In genomic region chr12:122367632-122368031, GRCh38 we compare ENCODE assay signal across 8 cellular contexts. TPM values are rescaled to one million over a fixed set of nuclear protein-coding genes. Genes with fewer than 3 reads are reported as not detected.
DNase-seq lines count a peak whose midpoint lies in the region; ATAC-seq, FAIRE-seq and TF ChIP-seq lines count a peak whose summit lies in the region.
"Not testable (repeated sequence)": the region's sequence is repeated elsewhere in the genome, so short reads cannot be mapped to it uniquely, and the experiment has no call there.

No MANE protein-coding gene starts in this region.

- not testable (repeated sequence) for H3K23ac ChIP-seq in H1 (ENCODE audit: insufficient read length)

- POLR2A ChIA-PET in A549 (lab: Yijun Ruan, JAX) (interaction anchor here (1.0 kb wide), 1 partner anchor 54 kb away, joined by 3 read pairs; no protein-coding TSS in a partner anchor), H1 (lab: Charles Lee; ENCODE audit: partially characterized antibody) (interaction anchor here (1.2 kb wide), 1 partner anchor 10 kb away, joined by 4 read pairs; no protein-coding TSS in a partner anchor)

- TF ChIP-seq POLR2A in A549 (IDR thresholded peaks at IDR 0.05; ENCODE audit: low read length); H1 (IDR thresholded peaks at IDR 0.05; ENCODE audit: control extremely low read depth in 1 of 2, low read depth in 2 of 2, low read length in 2 of 2); gastrocnemius medialis (IDR thresholded peaks at IDR 0.05): not testable (repeated sequence)

- not testable (repeated sequence) for H4K91ac ChIP-seq in H1 (replicated peaks; ENCODE audit: insufficient read length, low read length)

- H3K27me3 Mint-ChIP-seq in activated T-cell treated with anti-CD3 and anti-CD28 coated beads, Interleukin-2, amount 50 U/mL, for 24 hours = not testable (repeated sequence)

- peak overlapping the region; percentile 61; the same call in 1 of the 2 replicates for H2BK20ac ChIP-seq in H1 (ENCODE audit: low read length)

- H3K9ac ChIP-seq in HUES6 (ENCODE audit: low read length) = peak overlapping the region; percentile 10
- not testable (repeated sequence) for H3K9ac ChIP-seq in H1 (replicated peaks in 1 of 4; ENCODE audit: extremely low read depth in 1 of 4, low read depth in 3 of 4, low read length in 3 of 4)

- H2BK12ac ChIP-seq in H1 (ENCODE audit: low read depth, low read length) = 0 out of 2 replicates have a peak overlapping the region, but pooled peaks have one; percentile 90

- H3K4ac ChIP-seq in H1 (replicated peaks; ENCODE audit: insufficient read length, low read depth, low read length) = not testable (repeated sequence)

- H2BK5ac ChIP-seq in H1 (ENCODE audit: low read depth, low read length) = peak overlapping the region; percentile 55

- H3K4me1 Mint-ChIP-seq in activated T-cell treated with anti-CD3 and anti-CD28 coated beads, Interleukin-2, amount 50 U/mL, for 24 hours (ENCODE audit: low read depth) = peaks cover 20% of the 10 kb centered on the region

- H3K4me3 ChIP-seq in A549; HUES6 (ENCODE audit: low read depth, low read length); H1 (ENCODE audit: extremely low read depth in 1 of 4, insufficient read depth in 2 of 4, low read depth in 3 of 4, low read length in 4 of 4); right atrium auricular region; muscle layer of duodenum (ENCODE audit: low read depth in 1 of 2, low read length in 2 of 2); gastrocnemius medialis; tibial artery: not testable (repeated sequence)

- H4K5ac ChIP-seq in H1 (ENCODE audit: insufficient read length, low read depth, low read length) = peak overlapping the region; percentile 94

- TF ChIP-seq CTCF in A549 (IDR thresholded peaks at IDR 0.05); H1 (IDR thresholded peaks at IDR 0.05; ENCODE audit: control extremely low read depth in 1 of 3, insufficient read depth in 1 of 3, low read depth in 1 of 3, low read length in 3 of 3); right atrium auricular region (IDR thresholded peaks at IDR 0.05); gastrocnemius medialis (IDR thresholded peaks at IDR 0.05 in 4 of 5, conservative IDR thresholded peaks at IDR 0.05 in 1 of 5); tibial artery (IDR thresholded peaks at IDR 0.05): not testable (repeated sequence)

- peak overlapping the region; percentile 54 for H3K4me2 ChIP-seq in A549
- H3K4me2 ChIP-seq in H1 (ENCODE audit: insufficient read depth in 1 of 2, low read depth in 2 of 2, low read length in 2 of 2) = not testable (repeated sequence)

- not testable (repeated sequence) for H3K79me1 ChIP-seq in H1 (ENCODE audit: low read depth, low read length)

- DNase-seq in A549 (ENCODE audit: low read depth in 1 of 2, low spot score in 1 of 2); activated T-cell treated with anti-CD3 and anti-CD28 coated beads, Interleukin-2, amount 50 U/mL, for 24 hours; H1 (ENCODE audit: low read depth in 1 of 2, low spot score in 2 of 2); right atrium auricular region (ENCODE audit: low spot score); gastrocnemius medialis; tibial artery: not testable (repeated sequence)

- not testable (repeated sequence) for TF ChIP-seq EP300 in A549 (IDR thresholded peaks at IDR 0.05); H1 (IDR thresholded peaks at IDR 0.05; ENCODE audit: borderline replicate concordance in 1 of 2, low read depth in 2 of 2, low read length in 2 of 2)

- not testable (repeated sequence) for TF ChIP-seq RAD21 in A549 (conservative IDR thresholded peaks at IDR 0.05 in 1 of 2, IDR thresholded peaks at IDR 0.05 in 1 of 2); H1 (IDR thresholded peaks at IDR 0.05 in 1 of 2, conservative IDR thresholded peaks at IDR 0.05 in 1 of 2; ENCODE audit: low read depth in 2 of 2, low read length in 2 of 2)

- peaks cover 47% of the 10 kb centered on the region for H3K4me1 ChIP-seq in A549
- H3K4me1 ChIP-seq in HUES6 (ENCODE audit: control insufficient read depth, insufficient read depth, low read length) = peaks cover 14% of the 10 kb centered on the region
- H3K4me1 ChIP-seq in H1 (replicated peaks in 1 of 4; ENCODE audit: control insufficient read depth in 3 of 4, insufficient read depth in 4 of 4, low read length in 3 of 4) = not testable (repeated sequence)
- peaks cover 0 to 46% of the 10 kb centered on the region in 2 donors for H3K4me1 ChIP-seq in right atrium auricular region
- H3K4me1 ChIP-seq in muscle layer of duodenum (ENCODE audit: control insufficient read depth in 1 of 2, insufficient read depth in 2 of 2, low read length in 2 of 2) = peaks cover 0 to 40% of the 10 kb centered on the region in 2 donors
- peaks cover 79 to 94% of the 10 kb centered on the region in 2 donors for H3K4me1 ChIP-seq in gastrocnemius medialis
- peaks cover 0 to 69% (median 25%) of the 10 kb centered on the region in 4 donors for H3K4me1 ChIP-seq in tibial artery

- not testable (repeated sequence) for H2BK15ac ChIP-seq in H1 (ENCODE audit: low read length)

- ATAC-seq in A549, gastrocnemius medialis: not testable (repeated sequence)

- H3K9me3 ChIP-seq in A549; HUES6 (ENCODE audit: control insufficient read depth, insufficient read depth, low read depth, low read length); H1 (ENCODE audit: insufficient read depth in 2 of 2, low read depth in 1 of 2, low read length in 1 of 2); right atrium auricular region; muscle layer of duodenum (ENCODE audit: control insufficient read depth in 1 of 2, low read length in 2 of 2); gastrocnemius medialis; tibial artery: not testable (repeated sequence)

- H3K23me2 ChIP-seq in H1 (ENCODE audit: low read depth, low read length) = not testable (repeated sequence)

- not testable (repeated sequence) for H2BK120ac ChIP-seq in H1 (replicated peaks; ENCODE audit: low read depth, low read length)

- intact Hi-C loops in gastrocnemius medialis (cut with DNase I; ENCODE audit: low total_unique reads) = loop anchor here (2.0 kb wide), 1 partner anchor 33 kb away; no protein-coding TSS in a partner anchor
- intact Hi-C loops in tibial artery (cut with DNase I; ENCODE audit: low total_unique reads) = loop anchor here (10.0 kb wide), 1 partner anchor 47 kb away; no protein-coding TSS in a partner anchor

- 0 out of 2 replicates have a peak overlapping the region, but pooled peaks have one; percentile 93 for H2AK5ac ChIP-seq in H1 (ENCODE audit: low read depth, low read length)

- not testable (repeated sequence) for H3K18ac ChIP-seq in H1 (ENCODE audit: extremely low read depth, low read length)

- not testable (repeated sequence) for H3K27me3 ChIP-seq in HUES6 (ENCODE audit: control insufficient read depth, insufficient read depth, low read length); H1 (replicated peaks in 1 of 4; ENCODE audit: control insufficient read depth in 3 of 4, extremely low read depth in 1 of 4, insufficient read depth in 3 of 4, low read length in 3 of 4); right atrium auricular region; muscle layer of duodenum (ENCODE audit: low read depth, low read length); gastrocnemius medialis; tibial artery

- peak overlapping the region; percentile 34 for H3K27ac Mint-ChIP-seq in activated T-cell treated with anti-CD3 and anti-CD28 coated beads, Interleukin-2, amount 50 U/mL, for 24 hours

- H4K8ac ChIP-seq in H1 (ENCODE audit: extremely low read depth, insufficient read depth, low read length) = not testable (repeated sequence)

- H3K9me3 Mint-ChIP-seq in activated T-cell treated with anti-CD3 and anti-CD28 coated beads, Interleukin-2, amount 50 U/mL, for 24 hours = not testable (repeated sequence)

- not testable (repeated sequence) for H2AFZ ChIP-seq in H1 (ENCODE audit: low read length)

- H3K14ac ChIP-seq in H1 (ENCODE audit: insufficient read length) = not testable (repeated sequence)

- not testable (repeated sequence) for H3K56ac ChIP-seq in H1 (replicated peaks; ENCODE audit: insufficient read length, low read depth, low read length)

- in situ Hi-C loops in gastrocnemius medialis (cut with MboI; ENCODE audit: low sequenced_read_pairs in 4 of 4) = loop anchor here in 1 of 4 donors (10.0 kb wide), 1 partner anchor 47 kb away; no protein-coding TSS in a partner anchor

- H3K4me3 Mint-ChIP-seq in activated T-cell treated with anti-CD3 and anti-CD28 coated beads, Interleukin-2, amount 50 U/mL, for 24 hours = not testable (repeated sequence)

- not testable (repeated sequence) for FAIRE-seq in A549 (lab: Jason Lieb, UNC); H1 (lab: Jason Lieb, UNC)

- H3K36me3 ChIP-seq in HUES6 (ENCODE audit: control insufficient read depth, insufficient read depth, low read length); H1 (ENCODE audit: control insufficient read depth in 2 of 4, insufficient read depth in 4 of 4, low read length in 3 of 4): not testable (repeated sequence)
- H3K36me3 ChIP-seq in right atrium auricular region (peaks cover 11% of the 10 kb centered on the region), muscle layer of duodenum (ENCODE audit: control insufficient read depth in 1 of 2, insufficient read depth in 2 of 2, low read length in 2 of 2) (peaks cover 10 to 21% of the 10 kb centered on the region in 2 donors), gastrocnemius medialis (peaks cover 0 to 21% of the 10 kb centered on the region in 2 donors), tibial artery (peaks cover 7 to 30% (median 13%) of the 10 kb centered on the region in 3 donors)

- H3K79me2 ChIP-seq in H1 (ENCODE audit: control insufficient read depth in 1 of 2, insufficient read depth in 2 of 2, low read length in 2 of 2) = not testable (repeated sequence)

- not testable (repeated sequence) for H4K20me1 ChIP-seq in H1 (replicated peaks in 1 of 2; ENCODE audit: control insufficient read depth in 1 of 2, insufficient read depth in 2 of 2, low read length in 2 of 2)

- peak overlapping the region; percentile 86 to 95 for H3K27ac ChIP-seq in A549
- H3K27ac ChIP-seq in HUES6 (ENCODE audit: low read depth, low read length) = peak overlapping the region; percentile 94
- H3K27ac ChIP-seq in H1 (ENCODE audit: low read depth, low read length) = not testable (repeated sequence)
- peak overlapping the region; percentile 82 to 84 for H3K27ac ChIP-seq in right atrium auricular region
- H3K27ac ChIP-seq in muscle layer of duodenum (ENCODE audit: low read length) = peak overlapping the region; percentile 35
- peak overlapping the region; percentile 88 to 99 (median 96) for H3K27ac ChIP-seq in gastrocnemius medialis
- peak overlapping the region; percentile 70 to 81 for H3K27ac ChIP-seq in tibial artery

- CTCF ChIA-PET in A549 (lab: Yijun Ruan, JAX) (interaction anchor here (0.9 to 4.2 kb wide), 4 partner anchors 12 to 54 kb away, joined by 3 to 27 read pairs (median 4); no protein-coding TSS in a partner anchor), H1 (lab: Charles Lee; ENCODE audit: partially characterized antibody) (interaction anchor here (1.0 to 1.1 kb wide), 2 partner anchors 12 to 31 kb away, joined by 5 to 6 read pairs; no protein-coding TSS in a partner anchor)

- peaks cover 73% of the 10 kb centered on the region for H3K36me3 Mint-ChIP-seq in activated T-cell treated with anti-CD3 and anti-CD28 coated beads, Interleukin-2, amount 50 U/mL, for 24 hours (ENCODE audit: low read depth)

RNA-seq across cellular contexts. Expression of gene CLIP1, which starts 54.8 kb away (rescaled TPM):
- polyA plus RNA-seq in A549 (2011; rRNA removed) (133 and 149 TPM in 2 replicates), A549 (2017; fragmentation: RNase III; extraction: RNeasy Plus Mini Kit Qiagen cat#74134 plus additional on column Dnase treatment) (43.0 to 49.7 TPM (median 44.4 TPM) in 3 replicates), H1 (2011; rRNA removed) (13.5 and 19.0 TPM in 2 replicates)
- polyA plus RNA-seq in A549 (2012; cell fraction: cytosol; rRNA removed) = 49.1 and 54.3 TPM in 2 replicates
- polyA plus RNA-seq in A549 (2012; cell fraction: nucleus; rRNA removed) = 98.3 and 122 TPM in 2 replicates
- polyA minus RNA-seq in A549 (2011; rRNA and poly(A)+ RNA removed) = 217 and 263 TPM in 2 replicates
- total RNA-seq in H1 (2021; fragmentation: NEBNext Ultra II Directional; extraction: Animal tissue kit (Norgen Biotek cat#: 25700)) = 26.6 and 27.6 TPM in 2 replicates
- polyA plus RNA-seq in H1 (2011; cell fraction: cytosol; rRNA removed) = 15.2 TPM
- polyA plus RNA-seq in H1 (2011; cell fraction: nucleus; rRNA removed) = 46.3 TPM
- polyA plus RNA-seq in H1 (2012, experiment 1 of 2) = 14.4 to 23.7 TPM (median 15.8 TPM) in 4 replicates
- 0.68 TPM for polyA plus RNA-seq in H1 (2012, experiment 2 of 2)
- polyA plus RNA-seq in H1 (2013, experiment 1 of 2) = 20.9 TPM
- 21.3 TPM for polyA plus RNA-seq in H1 (2013, experiment 2 of 2)
- polyA minus RNA-seq in H1 (2011; rRNA and poly(A)+ RNA removed) = 37.4 and 51.1 TPM in 2 replicates
- polyA minus RNA-seq in H1 (2011; cell fraction: cytosol; rRNA and poly(A)+ RNA removed) = 18.9 TPM
- polyA minus RNA-seq in H1 (2011; cell fraction: nucleus; rRNA and poly(A)+ RNA removed) = 39.8 TPM
- total RNA-seq in right atrium auricular region (100 to 1,000 TPM in 1 of 2 donors, 10 to 100 TPM in 1; 91.5 to 153 TPM), gastrocnemius medialis (100 to 1,000 TPM; 371 to 626 (median 552) TPM)
